Comparison of ENCODE assay signal across 8 cellular contexts in genomic region chr4:4541661-4542570, GRCh38. TPM values are rescaled to one million over a fixed set of nuclear protein-coding genes. Genes with fewer than 3 reads are reported as not detected.
A peak's percentile ranks its signal among the peaks of the same experiment; 100 is the strongest.
DNase-seq lines count a peak whose midpoint lies in the region; ATAC-seq and TF ChIP-seq lines count a peak whose summit lies in the region.

Gene STX18, minus strand, starts transcription at chr4:4542048. Its CDS starts 84 bp downstream, at chr4:4541964.

- no peak for DNase-seq in BJ (ENCODE audit: low read depth)
- DNase-seq in GM19238 (ENCODE audit: insufficient read length, low spot score), result peak; percentile 79
- DNase-seq in NCI-H524 treated with DMSO at 0.1 percent for 48 hours (lab: John Stamatoyannopoulos, UW), result peak; percentile 37
- peak; percentile 86 for DNase-seq in activated CD4-positive, alpha-beta T cell treated with anti-CD3 and anti-CD28 coated beads, Interleukin-2, amount 10 ng/mL, durations not matched to agents 7 days and 5 days
- peak; percentile 53 for DNase-seq in cortex of kidney (lab: John Stamatoyannopoulos, UW)
- peak; percentile 96 for DNase-seq in left kidney (ENCODE audit: low read depth, low spot score)
- peak; percentile 81 for DNase-seq in stimulated activated CD4-positive, alpha-beta T cell treated with anti-CD3 and anti-CD28 coated beads, Interleukin-2, amount 100 ng/mL, for 4 hours (ENCODE audit: low read depth)

- H3K27ac Mint-ChIP-seq in activated CD4-positive, alpha-beta T cell treated with anti-CD3 and anti-CD28 coated beads, Interleukin-2, amount 10 ng/mL, durations not matched to agents 7 days and 5 days, result peak within 1 kb of the TSS; percentile 96

- H3K9me3 Mint-ChIP-seq in activated CD4-positive, alpha-beta T cell treated with anti-CD3 and anti-CD28 coated beads, Interleukin-2, amount 10 ng/mL, durations not matched to agents 7 days and 5 days, result no peaks in the 10 kb centered on the region

- no peaks in the 10 kb centered on the region for H3K36me3 ChIP-seq in BJ (ENCODE audit: control insufficient read depth, insufficient read depth, low read length)

- peaks cover 7% of the 10 kb centered on the region for H3K36me3 Mint-ChIP-seq in activated CD4-positive, alpha-beta T cell treated with anti-CD3 and anti-CD28 coated beads, Interleukin-2, amount 10 ng/mL, durations not matched to agents 7 days and 5 days (ENCODE audit: low read depth)

- H3K4me3 Mint-ChIP-seq in activated CD4-positive, alpha-beta T cell treated with anti-CD3 and anti-CD28 coated beads, Interleukin-2, amount 10 ng/mL, durations not matched to agents 7 days and 5 days, result peak within 1 kb of the TSS; percentile 89

- 0 out of 2 replicates have a peak, but pooled peaks have one; percentile 6 for TF ChIP-seq CTCF in BJ (IDR thresholded peaks at IDR 0.05; ENCODE audit: insufficient read depth, low read depth, low read length)

- peak within 1 kb of the TSS; percentile 62 for H3K4me3 ChIP-seq in BJ (ENCODE audit: low read depth, low read length)

- no peaks in the 10 kb centered on the region for H3K27me3 ChIP-seq in BJ (ENCODE audit: control insufficient read depth, insufficient read depth, low read length)

- POLR2A ChIA-PET in BJ (lab: Charles Lee), result interaction anchor here (1.4 kb wide), 1 partner anchor 14 kb away, joined by 7 read pairs; no protein-coding TSS in a partner anchor
- POLR2A ChIA-PET in activated CD4-positive, alpha-beta T cell treated with anti-CD3 and anti-CD28 coated beads, Interleukin-2, amount 10 ng/mL, durations not matched to agents 7 days and 5 days (lab: Charles Lee), result no interaction called here

- CTCF ChIA-PET in BJ (lab: Yijun Ruan, JAX), result interaction anchor here (0.6 to 1.4 kb wide), 4 partner anchors 65 to 136 kb away, joined by 3 read pairs; no protein-coding TSS in a partner anchor
- CTCF ChIA-PET in activated CD4-positive, alpha-beta T cell treated with anti-CD3 and anti-CD28 coated beads, Interleukin-2, amount 10 ng/mL, durations not matched to agents 7 days and 5 days (lab: Charles Lee), result interaction anchor here (1.0 to 1.5 kb wide), 3 partner anchors 17 to 294 kb away, joined by 3 to 4 read pairs (median 4); partner anchors contain the start of gene TMEM128

- no peaks in the 10 kb centered on the region for H3K27me3 Mint-ChIP-seq in activated CD4-positive, alpha-beta T cell treated with anti-CD3 and anti-CD28 coated beads, Interleukin-2, amount 10 ng/mL, durations not matched to agents 7 days and 5 days

- H3K4me1 Mint-ChIP-seq in activated CD4-positive, alpha-beta T cell treated with anti-CD3 and anti-CD28 coated beads, Interleukin-2, amount 10 ng/mL, durations not matched to agents 7 days and 5 days, result peaks cover 42% of the 10 kb centered on the region

- ATAC-seq in HG03439 (IDR thresholded peaks at IDR 0.05; ENCODE audit: unreplicated experiment), result peak; percentile 87

RNA-seq across cellular contexts. Expression of gene STX18, which starts in this region (rescaled TPM):
- polyA plus RNA-seq in BJ (2011; rRNA removed), result 28.9 and 35.6 TPM in 2 replicates
- polyA minus RNA-seq in BJ (2011; rRNA and poly(A)+ RNA removed), result 16.0 and 25.2 TPM in 2 replicates
- 10 to 100 TPM; 25.8 to 27.9 TPM for total RNA-seq in activated CD4-positive, alpha-beta T cell treated with anti-CD3 and anti-CD28 coated beads, Interleukin-2, amount 10 ng/mL, durations not matched to agents 7 days and 5 days
